Comparison of ENCODE assay signal across 8 cellular contexts in genomic region chr5:56910123-56910951, GRCh38. TPM values are rescaled to one million over a fixed set of nuclear protein-coding genes. Genes with fewer than 3 reads are reported as not detected.
DNase-seq lines count a peak whose midpoint lies in the region; ATAC-seq and TF ChIP-seq lines count a peak whose summit lies in the region.

No MANE protein-coding gene starts in this region.

- peak overlapping the region; percentile 90 for H3K27ac Mint-ChIP-seq in activated CD8-positive, alpha-beta memory T cell treated with anti-CD3 and anti-CD28 coated beads, Interleukin-2, amount 10 ng/mL, durations not matched to agents 7 days and 5 days
- peak overlapping the region; percentile 94 to 99 for H3K27ac Mint-ChIP-seq in natural killer cell treated with Interleukin-12 subunit alpha and Interleukin-12 subunit beta and Interleukin-15 and Interleukin-18, amount 100 ng/mL, for 72 hours

- CTCF ChIA-PET in activated CD8-positive, alpha-beta memory T cell treated with anti-CD3 and anti-CD28 coated beads, Interleukin-2, amount 10 ng/mL, durations not matched to agents 7 days and 5 days (lab: Charles Lee) = interaction anchor here (0.9 to 2.2 kb wide), 11 partner anchors 9 to 582 kb away, joined by 3 to 9 read pairs (median 4); no protein-coding TSS in a partner anchor

- peak; percentile 20 for ATAC-seq in activated CD8-positive, alpha-beta memory T cell treated with anti-CD3 and anti-CD28 coated beads, Interleukin-2, amount 10 ng/mL, durations not matched to agents 7 days and 5 days
- peak; percentile 24 for ATAC-seq in HG02642 (IDR thresholded peaks at IDR 0.05; ENCODE audit: poor library complexity, unreplicated experiment)
- peak; percentile 3 to 35 for ATAC-seq in natural killer cell treated with Interleukin-12 subunit alpha and Interleukin-12 subunit beta and Interleukin-15 and Interleukin-18, amount 100 ng/mL, for 72 hours
- peak; percentile 34 to 49 for ATAC-seq in upper lobe of left lung (ENCODE audit: low FRiP score in 2 of 2)

- peaks cover 10% of the 10 kb centered on the region for H3K36me3 Mint-ChIP-seq in activated CD8-positive, alpha-beta memory T cell treated with anti-CD3 and anti-CD28 coated beads, Interleukin-2, amount 10 ng/mL, durations not matched to agents 7 days and 5 days
- no peaks in the 10 kb centered on the region for H3K36me3 Mint-ChIP-seq in natural killer cell treated with Interleukin-12 subunit alpha and Interleukin-12 subunit beta and Interleukin-15 and Interleukin-18, amount 100 ng/mL, for 72 hours

- H3K27ac ChIP-seq in esophagus (ENCODE audit: low read depth in 2 of 2, low read length in 1 of 2) (peak overlapping the region; percentile 92 to 98), upper lobe of left lung (peak overlapping the region; percentile 91 to 97 (median 94))

- peak overlapping the region; percentile 83 for H3K4me3 Mint-ChIP-seq in activated CD8-positive, alpha-beta memory T cell treated with anti-CD3 and anti-CD28 coated beads, Interleukin-2, amount 10 ng/mL, durations not matched to agents 7 days and 5 days
- peak overlapping the region; percentile 95 for H3K4me3 Mint-ChIP-seq in natural killer cell treated with Interleukin-12 subunit alpha and Interleukin-12 subunit beta and Interleukin-15 and Interleukin-18, amount 100 ng/mL, for 72 hours

- H3K36me3 ChIP-seq in esophagus (ENCODE audit: control insufficient read depth in 2 of 2, insufficient read depth in 2 of 2, low read length in 1 of 2) (no peaks in the 10 kb centered on the region), upper lobe of left lung (no peaks in the 10 kb centered on the region)

- 0 to 1% methylated on average over 32 of the region's 32 CpGs for WGBS in esophagus, 2 donors
- WGBS in upper lobe of left lung, 2 donors = 1% methylated on average over 32 of the region's 32 CpGs

- H3K4me3 ChIP-seq in esophagus (ENCODE audit: low read depth in 1 of 2, low read length in 2 of 2) (peak overlapping the region; percentile 65 to 66), upper lobe of left lung (peak overlapping the region; percentile 27 to 73 (median 70))

- no peaks in the 10 kb centered on the region for H3K27me3 ChIP-seq in esophagus (ENCODE audit: control insufficient read depth in 1 of 2, insufficient read depth in 2 of 2, low read length in 2 of 2)
- no peaks in the 10 kb centered on the region for H3K27me3 ChIP-seq in upper lobe of left lung

- DNase-seq in activated CD8-positive, alpha-beta memory T cell treated with anti-CD3 and anti-CD28 coated beads, Interleukin-2, amount 10 ng/mL, durations not matched to agents 7 days and 5 days = no peak
- no peak for DNase-seq in activated CD8-positive, alpha-beta memory T cell treated with anti-CD3 and anti-CD28 coated beads for 24 hours
- DNase-seq in MV-4-11 (lab: John Stamatoyannopoulos, UW) = peak; percentile 72
- DNase-seq in activated CD4-positive, CD25-positive, alpha-beta regulatory T cell treated with anti-CD3 and anti-CD28 coated beads, Interleukin-2, amount 50 U/mL, for 72 hours = peak; percentile 49
- no peak for DNase-seq in natural killer cell treated with Interleukin-12 subunit alpha and Interleukin-12 subunit beta and Interleukin-15 and Interleukin-18, amount 100 ng/mL, for 72 hours (ENCODE audit: low spot score)
- peak in 1 of 2 donors; percentile 53 for DNase-seq in upper lobe of left lung

- no peaks in the 10 kb centered on the region for H3K4me1 ChIP-seq in esophagus (ENCODE audit: control insufficient read depth in 2 of 2, insufficient read depth in 2 of 2, low read length in 1 of 2)
- H3K4me1 ChIP-seq in upper lobe of left lung = peaks cover 0 to 15% (median 7%) of the 10 kb centered on the region in 4 donors

- TF ChIP-seq CTCF in upper lobe of left lung (IDR thresholded peaks at IDR 0.05) = peak in 1 of 6 experiments; percentile 4

- peaks cover 3% of the 10 kb centered on the region for H3K9me3 Mint-ChIP-seq in activated CD8-positive, alpha-beta memory T cell treated with anti-CD3 and anti-CD28 coated beads, Interleukin-2, amount 10 ng/mL, durations not matched to agents 7 days and 5 days (ENCODE audit: low read depth)
- H3K9me3 Mint-ChIP-seq in natural killer cell treated with Interleukin-12 subunit alpha and Interleukin-12 subunit beta and Interleukin-15 and Interleukin-18, amount 100 ng/mL, for 72 hours = no peaks in the 10 kb centered on the region

- TF ChIP-seq EP300 in upper lobe of left lung (IDR thresholded peaks at IDR 0.05) = no peak

- H3K9me3 ChIP-seq in esophagus (ENCODE audit: control insufficient read depth in 2 of 2, insufficient read depth in 1 of 2, low read depth in 1 of 2, low read length in 1 of 2) (no peaks in the 10 kb centered on the region), upper lobe of left lung (no peaks in the 10 kb centered on the region)

- TF ChIP-seq POLR2A in upper lobe of left lung (IDR thresholded peaks at IDR 0.05) = no peak

- peaks cover 4% of the 10 kb centered on the region for H3K27me3 Mint-ChIP-seq in activated CD8-positive, alpha-beta memory T cell treated with anti-CD3 and anti-CD28 coated beads, Interleukin-2, amount 10 ng/mL, durations not matched to agents 7 days and 5 days
- H3K27me3 Mint-ChIP-seq in natural killer cell treated with Interleukin-12 subunit alpha and Interleukin-12 subunit beta and Interleukin-15 and Interleukin-18, amount 100 ng/mL, for 72 hours = peaks cover 5 to 7% of the 10 kb centered on the region in 2 donors

- peaks cover 21% of the 10 kb centered on the region for H3K4me1 Mint-ChIP-seq in activated CD8-positive, alpha-beta memory T cell treated with anti-CD3 and anti-CD28 coated beads, Interleukin-2, amount 10 ng/mL, durations not matched to agents 7 days and 5 days
- peaks cover 21 to 23% of the 10 kb centered on the region in 2 donors for H3K4me1 Mint-ChIP-seq in natural killer cell treated with Interleukin-12 subunit alpha and Interleukin-12 subunit beta and Interleukin-15 and Interleukin-18, amount 100 ng/mL, for 72 hours (ENCODE audit: low read depth in 2 of 2)

RNA-seq across cellular contexts. Expression of gene SETD9, which starts 0.9 kb away (rescaled TPM):
- total RNA-seq in activated CD8-positive, alpha-beta memory T cell treated with anti-CD3 and anti-CD28 coated beads, Interleukin-2, amount 10 ng/mL, durations not matched to agents 7 days and 5 days = 1 to 10 TPM; 7.4 to 8.2 TPM
- 1 to 10 TPM; 3.7 to 7.7 TPM for polyA plus RNA-seq in esophagus
- 10 to 100 TPM in 1 of 2 donors, 1 to 10 TPM in 1; 4.5 to 12.1 TPM for total RNA-seq in natural killer cell treated with Interleukin-12 subunit alpha and Interleukin-12 subunit beta and Interleukin-15 and Interleukin-18, amount 100 ng/mL, for 72 hours
- total RNA-seq in upper lobe of left lung = 10 to 100 TPM in 2 of 6 donors, 1 to 10 TPM in 3, under 1 TPM in 1; 0.67 to 25.1 (median 9.4) TPM

RNA-seq across cellular contexts. Expression of gene MIER3, which starts 41.6 kb away (rescaled TPM):
- 10 to 100 TPM; 23.9 to 24.8 TPM for total RNA-seq in activated CD8-positive, alpha-beta memory T cell treated with anti-CD3 and anti-CD28 coated beads, Interleukin-2, amount 10 ng/mL, durations not matched to agents 7 days and 5 days
- polyA plus RNA-seq in esophagus = 1 to 10 TPM; 4.0 to 4.1 TPM
- total RNA-seq in natural killer cell treated with Interleukin-12 subunit alpha and Interleukin-12 subunit beta and Interleukin-15 and Interleukin-18, amount 100 ng/mL, for 72 hours = 10 to 100 TPM; 21.0 to 28.7 TPM
- total RNA-seq in upper lobe of left lung = 10 to 100 TPM; 11.3 to 20.5 (median 12.6) TPM

Comparison
In these comparisons a context has a peak if more than half of its experiments do, and no peak if none do; other contexts are left out.
1. DNase-seq: peak in MV-4-11 (single experiment) and activated CD4-positive, CD25-positive, alpha-beta regulatory T cell treated with anti-CD3 and anti-CD28 coated beads, Interleukin-2, amount 50 U/mL, for 72 hours (single experiment); none in activated CD8-positive, alpha-beta memory T cell treated with anti-CD3 and anti-CD28 coated beads, Interleukin-2, amount 10 ng/mL, durations not matched to agents 7 days and 5 days (single experiment), activated CD8-positive, alpha-beta memory T cell treated with anti-CD3 and anti-CD28 coated beads for 24 hours (single experiment) and natural killer cell treated with Interleukin-12 subunit alpha and Interleukin-12 subunit beta and Interleukin-15 and Interleukin-18, amount 100 ng/mL, for 72 hours (single experiment).
2. Peak in every context shown above with its lines, with median percentiles within 50 percentile points of each other: ATAC-seq.